Comparison of ENCODE assay signal across 1 cellular context in the genomic region with DNA sequence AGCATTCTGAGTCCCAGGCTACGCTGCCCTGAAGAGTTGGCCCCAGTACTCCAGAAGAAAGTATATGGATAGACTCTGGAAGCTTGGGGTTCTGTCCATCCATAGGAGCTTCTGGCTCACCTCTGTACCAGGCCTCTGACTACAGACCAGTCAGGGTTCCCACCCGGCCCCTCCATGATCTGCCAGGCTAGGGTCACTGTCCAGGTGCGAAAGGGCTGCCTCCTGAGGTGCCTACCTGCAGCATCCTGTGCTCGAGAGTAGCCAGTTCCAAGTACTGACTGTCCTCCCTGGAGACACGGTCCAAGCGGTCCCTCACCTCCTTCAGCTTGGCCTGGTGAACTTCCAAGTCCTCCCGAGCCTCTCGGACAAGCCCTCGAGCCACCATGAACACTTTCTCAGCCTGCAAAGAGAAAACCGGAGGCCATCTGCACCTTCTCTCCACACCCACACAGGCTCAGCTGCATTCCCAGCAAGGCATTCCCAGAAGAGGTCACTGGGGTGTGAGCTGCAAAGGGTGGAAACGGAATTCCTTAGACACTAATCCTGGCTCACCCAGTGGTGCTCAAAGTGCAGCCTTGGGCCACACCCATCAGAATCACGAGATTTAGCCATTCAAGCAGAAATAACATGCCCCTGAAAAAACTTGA.
TF ChIP-seq lines count a peak whose summit lies in the region.

No MANE protein-coding gene starts in this region.

TF ChIP-seq in endothelial cell of umbilical vein, 7 proteins besides CTCF, POLR2A, EP300 and RAD21:
- TF ChIP-seq GATA2 (IDR thresholded peaks at IDR 0.05; ENCODE audit: insufficient read depth, insufficient read length, low read depth, low read length), result no peak
- no peak for TF ChIP-seq POLR2AphosphoS5 (IDR thresholded peaks at IDR 0.05; ENCODE audit: insufficient read depth, low read depth, low read length)
- TF ChIP-seq FOS (IDR thresholded peaks at IDR 0.05; ENCODE audit: borderline replicate concordance, insufficient read depth, low read length), result no peak
- TF ChIP-seq EZH2 (IDR thresholded peaks at IDR 0.05; ENCODE audit: borderline replicate concordance, low read depth, low read length, severe bottlenecking), result no peak
- TF ChIP-seq, protein P1, sequence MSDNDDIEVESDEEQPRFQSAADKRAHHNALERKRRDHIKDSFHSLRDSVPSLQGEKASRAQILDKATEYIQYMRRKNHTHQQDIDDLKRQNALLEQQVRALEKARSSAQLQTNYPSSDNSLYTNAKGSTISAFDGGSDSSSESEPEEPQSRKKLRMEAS (IDR thresholded peaks at IDR 0.05; ENCODE audit: insufficient read depth, insufficient read length), result no peak
- TF ChIP-seq MYC (IDR thresholded peaks at IDR 0.05; ENCODE audit: low read depth, low read length), result no peak
- no peak for TF ChIP-seq JUN (IDR thresholded peaks at IDR 0.05; ENCODE audit: borderline replicate concordance, insufficient read depth, insufficient read length, low read depth)
TF ChIP-seq in endothelial cell of umbilical vein: peak in this region for 0.
